11 cellular contexts compared by ENCODE assay signal in genomic region chrX:17559728-17560379, GRCh38.
DNase-seq lines count a peak whose midpoint lies in the region; ATAC-seq and TF ChIP-seq lines count a peak whose summit lies in the region.
"Had no signal": no experiment of that assay in that cellular context is flagged by ENCODE, and none has a peak within 500 bp of the region (broad histone marks: within the 10 kb centered on the region; RNA-seq: fewer than 3 reads in every experiment).

No MANE protein-coding gene starts in this region.

- POLR2A ChIA-PET in AG04450 (lab: Yijun Ruan, JAX): no interaction called here

- ATAC-seq in lower lobe of right lung: peak; percentile 66
- ATAC-seq in Right ventricle myocardium superior (ENCODE audit: poor library complexity): no peak
- ATAC-seq: right lobe of liver had no signal

- CTCF ChIA-PET in AG04450 (lab: Charles Lee): no interaction called here

- H3K36me3 ChIP-seq in lower lobe of right lung: no peaks in the 10 kb centered on the region
- H3K36me3 ChIP-seq: right lobe of liver, uterus had no signal

- no peaks in the 10 kb centered on the region for H3K4me1 ChIP-seq in lower lobe of right lung
- H3K4me1 ChIP-seq: right lobe of liver, uterus had no signal

- intact Hi-C loops in lower lobe of right lung (cut with DNase I): no loop called here
- intact Hi-C loops in Right ventricle myocardium superior (cut with DNase I): no loop called here

- H3K4me3 ChIP-seq in AG04450 (ENCODE audit: low read depth, low read length) (no peak overlapping the region), astrocyte of the cerebellum (ENCODE audit: low read depth, low read length) (no peak overlapping the region), lower lobe of right lung (no peak overlapping the region)
- H3K4me3 ChIP-seq: right lobe of liver, uterus had no signal

- in situ Hi-C loops in astrocyte of the cerebellum (cut with HindIII; ENCODE audit: low sequenced_read_pairs): loop anchor here (5.0 kb wide), 2 partner anchors 32 to 67 kb away; no protein-coding TSS in a partner anchor

- H3K27me3 ChIP-seq in AG04450 (ENCODE audit: control insufficient read depth, insufficient read depth, low read length) (no peaks in the 10 kb centered on the region), lower lobe of right lung (ENCODE audit: low read depth) (no peaks in the 10 kb centered on the region)
- H3K27me3 ChIP-seq: right lobe of liver, uterus had no signal

- peak; percentile 73 for DNase-seq in AG04450 (ENCODE audit: low read depth, low spot score)
- DNase-seq in HK-2 (ENCODE audit: unreplicated experiment): peak; percentile 48
- DNase-seq in astrocyte of the cerebellum (ENCODE audit: low read depth): peak; percentile 85
- no peak for DNase-seq in lower lobe of right lung
- DNase-seq in activated CD4-positive, alpha-beta T cell treated with anti-CD3 and anti-CD28 coated beads for 4 hours: no peak
- DNase-seq in NCI-H2081 treated with DMSO at 0.1 percent for 48 hours (lab: John Stamatoyannopoulos, UW): no peak
- DNase-seq in NCI-H2196 (lab: John Stamatoyannopoulos, UW; ENCODE audit: unreplicated experiment): no peak
- DNase-seq in Right ventricle myocardium superior: no peak
- DNase-seq: NCI-H1436, right lobe of liver had no signal

- H3K27ac ChIP-seq in AG04450 (ENCODE audit: low read depth, low read length): peak overlapping the region; percentile 52
- H3K27ac ChIP-seq in lower lobe of right lung: no peak overlapping the region
- H3K27ac ChIP-seq: right lobe of liver had no signal

- H3K9me3 ChIP-seq in AG04450 (ENCODE audit: control insufficient read depth, insufficient read depth, low read length) (no peaks in the 10 kb centered on the region), lower lobe of right lung (no peaks in the 10 kb centered on the region)
- H3K9me3 ChIP-seq: right lobe of liver, uterus had no signal

- TF ChIP-seq CTCF in AG04450 (IDR thresholded peaks at IDR 0.05; ENCODE audit: low read depth, low read length) (peak; percentile 15; the same call in 1 of the 2 replicates), astrocyte of the cerebellum (IDR thresholded peaks at IDR 0.05; ENCODE audit: low read depth, low read length, missing control alignments) (no peak), lower lobe of right lung (IDR thresholded peaks at IDR 0.05) (no peak)

Comparison
In these comparisons a context has a peak if more than half of its experiments do, and no peak if none do; other contexts are left out.
1. DNase-seq: peak in AG04450 (single experiment), HK-2 (single experiment) and astrocyte of the cerebellum (single experiment); none in lower lobe of right lung (single experiment), activated CD4-positive, alpha-beta T cell treated with anti-CD3 and anti-CD28 coated beads for 4 hours (0 of 2), NCI-H2081 treated with DMSO at 0.1 percent for 48 hours (single experiment), NCI-H2196 (single experiment) and Right ventricle myocardium superior (single experiment).